ENCODE assay signal across 19 cellular contexts in the genomic region with DNA sequence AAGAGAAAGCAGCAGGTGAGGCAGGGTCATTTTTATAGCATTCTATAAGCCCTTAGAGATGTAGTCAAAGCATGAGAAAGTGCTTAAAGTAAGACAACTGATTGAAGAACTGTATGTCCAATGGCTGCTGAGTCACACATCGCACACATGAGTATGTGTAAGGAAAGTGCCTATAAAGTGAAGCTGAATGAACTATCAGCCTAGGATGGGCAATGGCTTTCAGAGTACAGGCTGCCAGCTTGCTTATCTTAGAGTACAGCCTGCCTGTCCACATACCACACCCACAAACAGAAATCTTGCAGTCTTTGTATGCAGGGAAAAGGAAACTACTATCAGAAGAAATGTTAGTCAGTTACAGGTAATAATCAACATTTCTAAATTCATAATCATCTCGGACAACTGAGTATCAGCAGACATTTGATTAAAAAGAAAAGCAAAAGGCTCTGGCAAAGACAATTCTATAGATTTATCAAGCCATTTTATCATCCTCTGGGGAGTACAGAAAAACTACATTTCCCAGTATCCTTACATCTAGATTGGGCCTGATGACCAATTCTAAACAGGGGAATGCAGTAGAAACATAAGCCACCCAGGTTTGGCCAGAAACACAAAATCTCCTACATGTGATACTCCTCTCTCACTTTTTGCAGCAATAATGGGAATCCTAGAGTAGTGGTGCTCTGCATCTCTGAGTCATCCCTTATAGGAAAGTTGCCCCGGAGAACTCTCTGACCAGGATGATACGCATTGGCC. TPM values are rescaled to one million over a fixed set of nuclear protein-coding genes. Genes with fewer than 3 reads are reported as not detected.
"Had no signal": no experiment of that assay in that cellular context is flagged by ENCODE, and none has a peak within 500 bp of the region (broad histone marks: within the 10 kb centered on the region; RNA-seq: fewer than 3 reads in every experiment).

No MANE protein-coding gene starts in this region.

- H3K27ac ChIP-seq: body of pancreas, coronary artery, right lobe of liver, stomach, testis, upper lobe of right lung had no signal

- H3K4me3 ChIP-seq: body of pancreas, coronary artery, lung, right lobe of liver, stomach, testis, upper lobe of right lung had no signal

- H3K4me1 ChIP-seq: right lobe of liver, stomach, testis, upper lobe of right lung had no signal

- H3K36me3 ChIP-seq: right lobe of liver, stomach, upper lobe of right lung had no signal

- H3K27me3 ChIP-seq: body of pancreas, right lobe of liver, stomach, testis, upper lobe of right lung had no signal

- ATAC-seq: activated CD8-positive, alpha-beta memory T cell treated with anti-CD3 and anti-CD28 coated beads, Interleukin-2, amount 10 ng/mL, durations not matched to agents 7 days and 5 days; body of pancreas; right lobe of liver; upper lobe of right lung had no signal

- H3K9me3 ChIP-seq: body of pancreas, right lobe of liver, stomach, testis, upper lobe of right lung had no signal

- DNase-seq: activated CD4-positive, alpha-beta T cell treated with anti-CD3 and anti-CD28 coated beads, Interleukin-2, amount 50 U/mL, for 48 hours; activated CD4-positive, CD25-positive, alpha-beta regulatory T cell treated with anti-CD3 and anti-CD28 coated beads, Interleukin-2, amount 50 U/mL, for 72 hours; activated CD8-positive, alpha-beta memory T cell treated with anti-CD3 and anti-CD28 coated beads, Interleukin-2, amount 10 ng/mL, durations not matched to agents 7 days and 5 days; activated T-cell treated with anti-CD3 and anti-CD28 coated beads, Interleukin-2, amount 50 U/mL, for 1 hour; amygdala; body of pancreas; central memory CD4-positive, alpha-beta T cell; effector CD4-positive, alpha-beta T cell; head of caudate nucleus; right lobe of liver; stomach; testis; upper lobe of right lung had no signal

RNA-seq across cellular contexts. Expression of gene TRPV6, which starts 46.9 kb away (rescaled TPM):
- total RNA-seq: activated CD8-positive, alpha-beta memory T cell treated with anti-CD3 and anti-CD28 coated beads, Interleukin-2, amount 10 ng/mL, durations not matched to agents 7 days and 5 days; activated T-helper 2 cell treated with anti-CD3 and anti-CD28 coated beads, Interferon-gamma antibody, Interleukin-2, Interleukin-4, amounts not matched to agents 10 μg/mL and 5 μg/mL and 100 μg/mL, durations not matched to agents 14 hours and 24 hours and 36 hours; endothelial cell of umbilical vein; osteocyte; pulmonary artery endothelial cell had no signal
